1 cellular context compared by ENCODE assay signal in the genomic region with DNA sequence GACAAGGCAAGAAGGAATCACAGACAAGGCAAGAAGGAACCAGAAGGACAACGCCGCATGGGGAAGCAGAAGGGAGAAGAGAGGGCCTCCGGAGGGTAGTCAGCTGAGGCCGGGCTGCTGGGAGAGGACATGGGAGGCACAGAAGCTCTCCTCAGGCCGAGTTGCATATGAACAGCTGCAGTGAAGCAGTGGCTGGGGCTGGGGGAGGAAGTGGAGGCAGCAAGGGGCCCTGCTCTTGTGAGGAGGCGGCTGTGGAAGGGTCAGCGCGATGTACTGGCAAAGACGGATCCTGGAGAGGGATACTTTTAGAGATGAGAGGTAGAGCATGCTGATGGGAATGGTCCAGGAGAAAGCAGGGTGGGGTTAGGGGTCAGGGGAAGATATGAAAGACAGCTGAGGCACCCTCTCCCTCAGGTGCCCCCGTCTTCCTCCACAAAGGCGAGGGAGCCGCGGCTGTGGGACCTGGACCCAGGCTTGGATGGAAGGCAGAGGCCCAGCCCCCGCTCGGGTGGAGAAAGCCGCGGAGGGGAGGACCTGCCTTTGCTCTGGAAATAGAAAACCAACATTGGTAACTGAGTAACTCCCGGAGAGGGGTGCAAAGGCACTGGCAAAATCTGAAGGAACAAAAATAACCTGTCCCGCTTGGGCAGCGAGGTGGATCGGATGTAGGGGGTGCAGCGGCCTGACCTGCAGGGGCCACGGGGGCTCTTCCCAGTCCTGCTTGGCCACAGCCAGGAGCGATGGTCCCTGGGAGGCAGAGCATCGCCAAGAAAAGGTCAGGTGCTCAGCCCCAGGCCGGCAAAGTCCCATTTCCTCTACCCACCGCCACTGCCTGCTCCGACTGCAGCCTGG.
TF ChIP-seq lines count a peak whose summit lies in the region.

No MANE protein-coding gene starts in this region.

TF ChIP-seq in HepG2, 621 proteins besides CTCF, POLR2A, EP300 and RAD21:
- no peak for TF ChIP-seq HMG20B (CRISPR knock-in tag; conservative IDR thresholded peaks at IDR 0.05)
- TF ChIP-seq NR2F2 (IDR thresholded peaks at IDR 0.05; ENCODE audit: borderline replicate concordance, low read depth) = no peak
- TF ChIP-seq, protein P1, sequence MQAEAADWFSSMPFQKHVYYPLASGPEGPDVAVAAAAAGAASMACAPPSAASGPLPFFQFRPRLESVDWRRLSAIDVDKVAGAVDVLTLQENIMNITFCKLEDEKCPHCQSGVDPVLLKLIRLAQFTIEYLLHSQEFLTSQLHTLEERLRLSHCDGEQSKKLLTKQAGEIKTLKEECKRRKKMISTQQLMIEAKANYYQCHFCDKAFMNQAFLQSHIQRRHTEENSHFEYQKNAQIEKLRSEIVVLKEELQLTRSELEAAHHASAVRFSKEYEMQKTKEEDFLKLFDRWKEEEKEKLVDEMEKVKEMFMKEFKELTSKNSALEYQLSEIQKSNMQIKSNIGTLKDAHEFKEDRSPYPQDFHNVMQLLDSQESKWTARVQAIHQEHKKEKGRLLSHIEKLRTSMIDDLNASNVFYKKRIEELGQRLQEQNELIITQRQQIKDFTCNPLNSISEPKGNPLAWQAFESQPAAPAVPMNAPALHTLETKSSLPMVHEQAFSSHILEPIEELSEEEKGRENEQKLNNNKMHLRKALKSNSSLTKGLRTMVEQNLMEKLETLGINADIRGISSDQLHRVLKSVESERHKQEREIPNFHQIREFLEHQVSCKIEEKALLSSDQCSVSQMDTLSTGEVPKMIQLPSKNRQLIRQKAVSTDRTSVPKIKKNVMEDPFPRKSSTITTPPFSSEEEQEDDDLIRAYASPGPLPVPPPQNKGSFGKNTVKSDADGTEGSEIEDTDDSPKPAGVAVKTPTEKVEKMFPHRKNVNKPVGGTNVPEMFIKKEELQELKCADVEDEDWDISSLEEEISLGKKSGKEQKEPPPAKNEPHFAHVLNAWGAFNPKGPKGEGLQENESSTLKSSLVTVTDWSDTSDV (CRISPR knock-in tag; IDR thresholded peaks at IDR 0.05) = no peak
- no peak for TF ChIP-seq PAWR (CRISPR knock-in tag; IDR thresholded peaks at IDR 0.05; ENCODE audit: borderline replicate concordance)
- no peak for TF ChIP-seq ZNF839 (CRISPR knock-in tag; IDR thresholded peaks at IDR 0.05; ENCODE audit: borderline replicate concordance)
- TF ChIP-seq ZNF383 (CRISPR knock-in tag; IDR thresholded peaks at IDR 0.05; ENCODE audit: borderline replicate concordance) = no peak
- TF ChIP-seq ZNF263 (CRISPR knock-in tag; IDR thresholded peaks at IDR 0.05) = no peak
- no peak for TF ChIP-seq TBX3 (IDR thresholded peaks at IDR 0.05; ENCODE audit: borderline replicate concordance)
- TF ChIP-seq NFE2L2 (IDR thresholded peaks at IDR 0.05; ENCODE audit: low read length) = no peak
- no peak for TF ChIP-seq ZNF598 (CRISPR knock-in tag; IDR thresholded peaks at IDR 0.05; ENCODE audit: borderline replicate concordance)
- TF ChIP-seq GABPA (IDR thresholded peaks at IDR 0.05; ENCODE audit: low read depth, low read length) = no peak
- TF ChIP-seq GABPA (CRISPR knock-in tag; IDR thresholded peaks at IDR 0.05; ENCODE audit: low read depth) = no peak
- no peak for TF ChIP-seq CCAR2 (optimal IDR thresholded peaks at IDR 0.05; ENCODE audit: low read depth, low read length)
- no peak for TF ChIP-seq ZNF33B (CRISPR knock-in tag; IDR thresholded peaks at IDR 0.05)
- TF ChIP-seq, protein P2, sequence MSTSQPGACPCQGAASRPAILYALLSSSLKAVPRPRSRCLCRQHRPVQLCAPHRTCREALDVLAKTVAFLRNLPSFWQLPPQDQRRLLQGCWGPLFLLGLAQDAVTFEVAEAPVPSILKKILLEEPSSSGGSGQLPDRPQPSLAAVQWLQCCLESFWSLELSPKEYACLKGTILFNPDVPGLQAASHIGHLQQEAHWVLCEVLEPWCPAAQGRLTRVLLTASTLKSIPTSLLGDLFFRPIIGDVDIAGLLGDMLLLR (CRISPR knock-in tag; IDR thresholded peaks at IDR 0.05) = no peak
- TF ChIP-seq FOXA1 (IDR thresholded peaks at IDR 0.05) = no peak
- no peak for TF ChIP-seq FOXA1 (CRISPR knock-in tag; IDR thresholded peaks at IDR 0.05)
